In genomic region chr18:64009305-64009704, GRCh38 we compare ENCODE assay signal across 21 cellular contexts. TPM values are rescaled to one million over a fixed set of nuclear protein-coding genes. Genes with fewer than 3 reads are reported as not detected.
DNase-seq lines count a peak whose midpoint lies in the region; ATAC-seq and TF ChIP-seq lines count a peak whose summit lies in the region.
"Had no signal": no experiment of that assay in that cellular context is flagged by ENCODE, and none has a peak within 500 bp of the region (broad histone marks: within the 10 kb centered on the region; RNA-seq: fewer than 3 reads in every experiment).

No MANE protein-coding gene starts in this region.

- H3K9me3 ChIP-seq in IMR-90 (ENCODE audit: control insufficient read depth, insufficient read depth, low read length), result no peaks in the 10 kb centered on the region
- H3K9me3 ChIP-seq in liver (ENCODE audit: control insufficient read depth in 4 of 4, low read length in 3 of 4), result no peaks in the 10 kb centered on the region
- no peaks in the 10 kb centered on the region for H3K9me3 ChIP-seq in BE2C

- H4K5ac ChIP-seq in IMR-90 (ENCODE audit: low read depth, low read length), result no peak overlapping the region

- no peak overlapping the region for H2BK5ac ChIP-seq in IMR-90 (ENCODE audit: low read depth, low read length, poor library complexity, severe bottlenecking)

- no peak overlapping the region for H2AK9ac ChIP-seq in IMR-90 (replicated peaks; ENCODE audit: low read depth, low read length, poor library complexity)

- H3K4me2 ChIP-seq in IMR-90 (ENCODE audit: low read depth, low read length), result no peak overlapping the region
- H3K4me2 ChIP-seq: GM23338 had no signal

- H3K27ac ChIP-seq in IMR-90 (ENCODE audit: insufficient read depth, low read length) (no peak overlapping the region), liver (ENCODE audit: low read depth in 1 of 2, low read length in 2 of 2) (no peak overlapping the region)
- H3K27ac ChIP-seq: 22Rv1 had no signal

- no peaks in the 10 kb centered on the region for H3K9me1 ChIP-seq in IMR-90 (ENCODE audit: insufficient read depth, low read length)

- no peak overlapping the region for H3K27ac Mint-ChIP-seq in HFFc6
- H3K27ac Mint-ChIP-seq: CD4-positive, alpha-beta memory T cell; GM23338; H9 had no signal

- no peaks in the 10 kb centered on the region for H3K4me1 Mint-ChIP-seq in HFFc6 (ENCODE audit: low read depth)
- H3K4me1 Mint-ChIP-seq: CD4-positive, alpha-beta memory T cell; GM23338; H9 had no signal

- dilution Hi-C loops in IMR-90 (cut with HindIII; ENCODE audit: low sequenced_read_pairs, unreplicated experiment), result no loop called here

- H3K14ac ChIP-seq in IMR-90 (replicated peaks; ENCODE audit: low read depth, low read length), result no peak overlapping the region

- in situ Hi-C loops in IMR-90 (cut with MboI; ENCODE audit: low sequenced_read_pairs), result no loop called here

- POLR2A ChIA-PET in IMR-90 (lab: Charles Lee; ENCODE audit: unreplicated experiment), result no interaction called here

- CTCF ChIA-PET in IMR-90 (lab: Yijun Ruan, JAX), result interaction anchor here (1.3 to 1.4 kb wide), 2 partner anchors 14 to 15 kb away, joined by 3 to 4 read pairs; no protein-coding TSS in a partner anchor

- no peak for TF ChIP-seq POLR2A in IMR-90 (IDR thresholded peaks at IDR 0.05; ENCODE audit: low read depth, low read length)

- H4K20me1 ChIP-seq in IMR-90 (ENCODE audit: insufficient read depth, low read length), result no peaks in the 10 kb centered on the region

- no peak overlapping the region for H3K23ac ChIP-seq in IMR-90 (ENCODE audit: low read depth, low read length)

- H3K18ac ChIP-seq in IMR-90 (ENCODE audit: low read depth, low read length), result no peak overlapping the region

- H3K4me3 ChIP-seq in IMR-90 (ENCODE audit: insufficient read depth, low read depth, low read length) (no peak overlapping the region), liver (ENCODE audit: low read depth in 1 of 3, low read length in 3 of 3) (no peak overlapping the region), BE2C (ENCODE audit: low read depth, low read length) (no peak overlapping the region)
- H3K4me3 ChIP-seq: GM12878, GM23338 had no signal

- intact Hi-C loops in IMR-90 (cut with micrococcal nuclease), result no loop called here

- no peaks in the 10 kb centered on the region for H3K36me3 Mint-ChIP-seq in HFFc6 (ENCODE audit: low read depth)

- H3K27me3 ChIP-seq in IMR-90 (ENCODE audit: control insufficient read depth, insufficient read depth, low read length) (peaks cover under 1% of the 10 kb centered on the region; the same call in 1 of the 2 replicates), liver (ENCODE audit: control insufficient read depth in 4 of 4, insufficient read depth in 4 of 4, low read length in 3 of 4) (no peaks in the 10 kb centered on the region), BE2C (no peaks in the 10 kb centered on the region)

- no peak overlapping the region for H3K9ac ChIP-seq in IMR-90 (ENCODE audit: low read depth, low read length)
- H3K9ac ChIP-seq in liver (ENCODE audit: low read depth in 1 of 2, low read length in 2 of 2), result no peak overlapping the region

- no peak overlapping the region for H3K4me3 Mint-ChIP-seq in HFFc6
- H3K4me3 Mint-ChIP-seq: CD4-positive, alpha-beta memory T cell; GM23338; H9 had no signal

- TF ChIP-seq CTCF in IMR-90 (conservative IDR thresholded peaks at IDR 0.05; ENCODE audit: low read depth, low read length), result no peak
- TF ChIP-seq CTCF in liver (IDR thresholded peaks at IDR 0.05; ENCODE audit: low read depth, low read length, missing input control), result no peak
- TF ChIP-seq CTCF in BE2C (IDR thresholded peaks at IDR 0.05; ENCODE audit: low read depth, low read length), result no peak
- no peak for TF ChIP-seq CTCF in HFFc6 (IDR thresholded peaks at IDR 0.05)

- ATAC-seq in IMR-90 (ENCODE audit: low read depth), result no peak
- ATAC-seq: GM12878, GM23338, HCT116 had no signal

- H3K4me1 ChIP-seq in IMR-90 (ENCODE audit: control insufficient read depth, insufficient read depth, low read length) (no peaks in the 10 kb centered on the region), liver (ENCODE audit: control insufficient read depth in 4 of 4, insufficient read depth in 4 of 4, low read length in 3 of 4) (peaks cover 0 to 2% (median under 1%) of the 10 kb centered on the region in 4 donors), BE2C (no peaks in the 10 kb centered on the region)

- no peak overlapping the region for H2BK120ac ChIP-seq in IMR-90 (ENCODE audit: low read depth, low read length)

- 100% methylated on average over 3 of the region's 3 CpGs; no CpG with 5 or more reads in 1 of the 2 experiments for WGBS in IMR-90 (ENCODE audit: extremely low coverage in 2 of 2, insufficient read length in 1 of 2), 2 experiments
- 48% methylated on average over 3 of the region's 3 CpGs for WGBS in liver

- H2BK20ac ChIP-seq in IMR-90 (ENCODE audit: low read depth, low read length), result no peak overlapping the region

- H4K8ac ChIP-seq in IMR-90 (ENCODE audit: low read depth in 2 of 2, low read length in 2 of 2), result no peak overlapping the region

- no peak overlapping the region for H2BK15ac ChIP-seq in IMR-90 (ENCODE audit: low read depth, low read length)

- peaks cover 5% of the 10 kb centered on the region for H3K27me3 Mint-ChIP-seq in HFFc6 (ENCODE audit: insufficient read depth)

- TF ChIP-seq RAD21 in IMR-90 (IDR thresholded peaks at IDR 0.05; ENCODE audit: low read length) (no peak), liver (IDR thresholded peaks at IDR 0.05) (no peak)

- H3K4ac ChIP-seq in IMR-90 (ENCODE audit: low read depth, low read length), result no peak overlapping the region

- DNase-seq in NCI-H146 (lab: John Stamatoyannopoulos, UW) (peak; percentile 15), NCI-H146 treated with DMSO at 0.1 percent for 48 hours (lab: John Stamatoyannopoulos, UW; ENCODE audit: unreplicated experiment) (no peak), IMR-90 (no peak), BE2C (no peak), DMS79 treated with DMSO at 0.1 percent for 48 hours (lab: John Stamatoyannopoulos, UW) (no peak), HFFc6 (no peak)
- DNase-seq: ACHN; AML-193; C1 segment of cervical spinal cord; Calu3; CD4-positive, alpha-beta memory T cell; COR-L47; DMS153; EL; GDM1; H9 had no signal

- H4K91ac ChIP-seq in IMR-90 (ENCODE audit: insufficient read depth, low read depth, low read length), result no peak overlapping the region

- H3K36me3 ChIP-seq in IMR-90 (ENCODE audit: control insufficient read depth, insufficient read depth, low read length) (no peaks in the 10 kb centered on the region), liver (ENCODE audit: control insufficient read depth in 4 of 4, insufficient read depth in 3 of 4, low read depth in 1 of 4, low read length in 3 of 4) (no peaks in the 10 kb centered on the region), BE2C (no peaks in the 10 kb centered on the region)

- no peaks in the 10 kb centered on the region for H3K9me3 Mint-ChIP-seq in HFFc6
- H3K9me3 Mint-ChIP-seq: CD4-positive, alpha-beta memory T cell; GM23338; H9 had no signal

- no peaks in the 10 kb centered on the region for H3K79me1 ChIP-seq in IMR-90 (ENCODE audit: low read depth in 1 of 2, low read length in 2 of 2)

- no peak overlapping the region for H2AFZ ChIP-seq in IMR-90 (replicated peaks; ENCODE audit: low read length, poor library complexity)
- H2AFZ ChIP-seq: GM23338 had no signal

- no TSS peak for BruUV-seq in IMR-90 (replicated peaks; lab: Mats Ljungman, UMichigan)

- no peak overlapping the region for H2AK5ac ChIP-seq in IMR-90 (ENCODE audit: low read depth, low read length)

- H3K56ac ChIP-seq in IMR-90 (ENCODE audit: extremely low read depth, insufficient read depth, low read length), result no peak overlapping the region

TF ChIP-seq in IMR-90, 13 proteins besides CTCF, POLR2A, EP300 and RAD21:
- TF ChIP-seq FOS (IDR thresholded peaks at IDR 0.05; ENCODE audit: low read depth, low read length) (no peak), MAZ (IDR thresholded peaks at IDR 0.05; ENCODE audit: borderline replicate concordance, low read depth, low read length) (no peak), MAFK (IDR thresholded peaks at IDR 0.05; ENCODE audit: low read depth, low read length) (peak; percentile 7; the same call in 1 of the 2 replicates)

TF ChIP-seq in liver, 16 proteins besides CTCF, POLR2A, EP300 and RAD21:
- peak; percentile 51 for TF ChIP-seq FOXA2 (IDR thresholded peaks at IDR 0.05)
- TF ChIP-seq, protein P1, sequence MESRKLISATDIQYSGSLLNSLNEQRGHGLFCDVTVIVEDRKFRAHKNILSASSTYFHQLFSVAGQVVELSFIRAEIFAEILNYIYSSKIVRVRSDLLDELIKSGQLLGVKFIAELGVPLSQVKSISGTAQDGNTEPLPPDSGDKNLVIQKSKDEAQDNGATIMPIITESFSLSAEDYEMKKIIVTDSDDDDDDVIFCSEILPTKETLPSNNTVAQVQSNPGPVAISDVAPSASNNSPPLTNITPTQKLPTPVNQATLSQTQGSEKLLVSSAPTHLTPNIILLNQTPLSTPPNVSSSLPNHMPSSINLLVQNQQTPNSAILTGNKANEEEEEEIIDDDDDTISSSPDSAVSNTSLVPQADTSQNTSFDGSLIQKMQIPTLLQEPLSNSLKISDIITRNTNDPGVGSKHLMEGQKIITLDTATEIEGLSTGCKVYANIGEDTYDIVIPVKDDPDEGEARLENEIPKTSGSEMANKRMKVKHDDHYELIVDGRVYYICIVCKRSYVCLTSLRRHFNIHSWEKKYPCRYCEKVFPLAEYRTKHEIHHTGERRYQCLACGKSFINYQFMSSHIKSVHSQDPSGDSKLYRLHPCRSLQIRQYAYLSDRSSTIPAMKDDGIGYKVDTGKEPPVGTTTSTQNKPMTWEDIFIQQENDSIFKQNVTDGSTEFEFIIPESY (IDR thresholded peaks at IDR 0.05), result no peak

RNA-seq across cellular contexts. Expression of gene SERPINB8, which starts 39.4 kb away (rescaled TPM):
- total RNA-seq in IMR-90 (2012; rRNA removed), result 14.3 and 18.3 TPM in 2 replicates
- 14.8 and 16.7 TPM in 2 replicates for polyA plus RNA-seq in IMR-90 (2012; rRNA removed)
- 4.4 and 6.2 TPM in 2 replicates for polyA plus RNA-seq in IMR-90 (2012; cell fraction: cytosol; rRNA removed)
- 4.9 and 21.9 TPM in 2 replicates for polyA plus RNA-seq in IMR-90 (2012; cell fraction: nucleus; rRNA removed; ENCODE audit: low replicate concordance)
- 1 to 10 TPM; 2.5 to 5.1 TPM for total RNA-seq in liver
- polyA plus RNA-seq in liver, result 1 to 10 TPM; 8.3 to 8.6 TPM
- 1.1 TPM for polyA plus RNA-seq in BE2C (2012; ENCODE audit: insufficient read depth, insufficient read length, low read depth)
- 10 to 100 TPM; 32.6 to 42.9 (median 36.9) TPM for total RNA-seq in HFFc6 (2021; fragmentation: NEBNext Ultra II Directional; extraction: Animal tissue kit (Norgen Biotek cat#: 25700))
